Comparison of ENCODE assay signal across 9 cellular contexts in genomic region chr2:46545015-46545839, GRCh38. TPM values are rescaled to one million over a fixed set of nuclear protein-coding genes. Genes with fewer than 3 reads are reported as not detected.
DNase-seq lines count a peak whose midpoint lies in the region; ATAC-seq and TF ChIP-seq lines count a peak whose summit lies in the region.
"Had no signal": no experiment of that assay in that cellular context is flagged by ENCODE, and none has a peak within 500 bp of the region (broad histone marks: within the 10 kb centered on the region; RNA-seq: fewer than 3 reads in every experiment).

No MANE protein-coding gene starts in this region.

- peaks cover 6% of the 10 kb centered on the region for H3K36me3 Mint-ChIP-seq in chondrocyte (ENCODE audit: low read depth)
- peaks cover 36 to 45% of the 10 kb centered on the region in 2 donors for H3K36me3 Mint-ChIP-seq in stimulated activated naive B cell treated with anti-CD40 and anti-IgM and Interleukin-4, amounts not matched to agents 10 μg/mL and 1 μg/mL and 100 μg/mL, for 72 hours

- H3K27me3 ChIP-seq in SK-N-SH (ENCODE audit: insufficient read depth), result no peaks in the 10 kb centered on the region
- H3K27me3 ChIP-seq: testis had no signal

- no peak for ATAC-seq in SK-N-SH treated with all-trans-retinoic acid at 6 μM for 48 hours
- peak; percentile 30 for ATAC-seq in HG03159 (IDR thresholded peaks at IDR 0.05; ENCODE audit: unreplicated experiment)
- ATAC-seq in stimulated activated naive B cell treated with anti-CD40 and anti-IgM and Interleukin-4, amounts not matched to agents 10 μg/mL and 1 μg/mL and 100 μg/mL, for 72 hours (replicated peaks), result peak; percentile 30
- no peak for ATAC-seq in mucosa of descending colon

- H2AFZ ChIP-seq in SK-N-SH (ENCODE audit: low read depth), result no peak overlapping the region

- H3K9ac ChIP-seq in SK-N-SH, result no peak overlapping the region

- no peak for TF ChIP-seq EP300 in SK-N-SH (IDR thresholded peaks at IDR 0.05; ENCODE audit: borderline replicate concordance in 1 of 2, low read depth in 1 of 2, low read length in 1 of 2)

- H3F3A ChIP-seq in SK-N-SH (replicated peaks; ENCODE audit: insufficient read depth), result peaks cover 11% of the 10 kb centered on the region

- DNase-seq in SK-N-SH (no peak), chondrocyte (ENCODE audit: low spot score) (no peak), mucosa of descending colon (no peak), cerebellum (ENCODE audit: low spot score) (no peak), NCI-H2081 treated with DMSO at 0.1 percent for 48 hours (lab: John Stamatoyannopoulos, UW) (no peak)
- DNase-seq in stimulated activated naive B cell treated with anti-CD40 and anti-IgM and Interleukin-4, amounts not matched to agents 10 μg/mL and 1 μg/mL and 100 μg/mL, for 72 hours, result no peak
- DNase-seq: testis had no signal

- H3K9me2 ChIP-seq in SK-N-SH, result no peaks in the 10 kb centered on the region

- CTCF ChIA-PET in SK-N-SH (lab: Yijun Ruan, JAX), result interaction anchor here (1.1 to 2.4 kb wide), 5 partner anchors 10 to 552 kb away, joined by 3 to 8 read pairs (median 3); no protein-coding TSS in a partner anchor

- peaks cover 59% of the 10 kb centered on the region for H4K20me1 ChIP-seq in SK-N-SH (ENCODE audit: insufficient read depth)

- TF ChIP-seq CTCF in SK-N-SH (IDR thresholded peaks at IDR 0.05) (no peak), chondrocyte (IDR thresholded peaks at IDR 0.05) (no peak), mucosa of descending colon (IDR thresholded peaks at IDR 0.05) (no peak)

- peak overlapping the region in 1 of 2 experiments; percentile 80; a peak in 1 of 4 replicates for H3K4me3 ChIP-seq in SK-N-SH (ENCODE audit: low read depth in 2 of 2, low read length in 1 of 2)
- no peak overlapping the region for H3K4me3 ChIP-seq in mucosa of descending colon
- H3K4me3 ChIP-seq: testis had no signal

- H3K9me3 Mint-ChIP-seq in chondrocyte (ENCODE audit: low read depth), result no peaks in the 10 kb centered on the region
- peaks cover 0 to 2% of the 10 kb centered on the region in 2 donors for H3K9me3 Mint-ChIP-seq in stimulated activated naive B cell treated with anti-CD40 and anti-IgM and Interleukin-4, amounts not matched to agents 10 μg/mL and 1 μg/mL and 100 μg/mL, for 72 hours

- H3K27ac ChIP-seq in SK-N-SH (ENCODE audit: low read depth in 2 of 2, low read length in 1 of 2), result no peak overlapping the region; a peak in 1 of 4 replicates

- peaks cover 74% of the 10 kb centered on the region for H3K4me1 Mint-ChIP-seq in chondrocyte (ENCODE audit: low read depth)
- peaks cover 56 to 71% of the 10 kb centered on the region in 2 donors for H3K4me1 Mint-ChIP-seq in stimulated activated naive B cell treated with anti-CD40 and anti-IgM and Interleukin-4, amounts not matched to agents 10 μg/mL and 1 μg/mL and 100 μg/mL, for 72 hours

- H3K4me2 ChIP-seq in SK-N-SH, result peak overlapping the region; percentile 87

- no peak for TF ChIP-seq RAD21 in SK-N-SH (IDR thresholded peaks at IDR 0.05; ENCODE audit: low read length)

- H3K27me3 Mint-ChIP-seq in chondrocyte (ENCODE audit: low read depth), result no peaks in the 10 kb centered on the region
- no peaks in the 10 kb centered on the region for H3K27me3 Mint-ChIP-seq in stimulated activated naive B cell treated with anti-CD40 and anti-IgM and Interleukin-4, amounts not matched to agents 10 μg/mL and 1 μg/mL and 100 μg/mL, for 72 hours

- intact Hi-C loops in mucosa of descending colon (cut with DNase I, micrococcal nuclease), result no loop called here

- peaks cover 65% of the 10 kb centered on the region for H3K79me2 ChIP-seq in SK-N-SH (ENCODE audit: insufficient read depth)

- H3K36me3 ChIP-seq in SK-N-SH (replicated peaks in 1 of 2; ENCODE audit: control insufficient read depth in 1 of 2, insufficient read depth in 2 of 2, low read length in 1 of 2) (peaks cover 14 to 47% of the 10 kb centered on the region in 2 experiments), mucosa of descending colon (ENCODE audit: low read depth) (no peaks in the 10 kb centered on the region)

- 84% methylated on average over 7 of the region's 7 CpGs for WGBS in SK-N-SH (ENCODE audit: low lambda C conversion rate)

- H3K4me3 Mint-ChIP-seq in chondrocyte (ENCODE audit: unreplicated experiment), result no peak overlapping the region
- H3K4me3 Mint-ChIP-seq in stimulated activated naive B cell treated with anti-CD40 and anti-IgM and Interleukin-4, amounts not matched to agents 10 μg/mL and 1 μg/mL and 100 μg/mL, for 72 hours, result peak overlapping the region; percentile 95 to 97

- no peaks in the 10 kb centered on the region for H3K9me3 ChIP-seq in SK-N-SH
- no peaks in the 10 kb centered on the region for H3K9me3 ChIP-seq in mucosa of descending colon
- H3K9me3 ChIP-seq: testis had no signal

- H3K27ac Mint-ChIP-seq in chondrocyte (ENCODE audit: unreplicated experiment), result peak overlapping the region; percentile 98
- peak overlapping the region; percentile 98 for H3K27ac Mint-ChIP-seq in stimulated activated naive B cell treated with anti-CD40 and anti-IgM and Interleukin-4, amounts not matched to agents 10 μg/mL and 1 μg/mL and 100 μg/mL, for 72 hours

- H3K4me1 ChIP-seq in SK-N-SH (ENCODE audit: control insufficient read depth in 1 of 2, insufficient read depth in 2 of 2, low read depth in 1 of 2, low read length in 1 of 2) (peaks cover 19 to 54% of the 10 kb centered on the region in 2 experiments; a peak in 3 of 4 replicates), mucosa of descending colon (ENCODE audit: low read depth) (peaks cover 15% of the 10 kb centered on the region)

- POLR2A ChIA-PET in SK-N-SH (lab: Yijun Ruan, JAX), result no interaction called here

TF ChIP-seq in SK-N-SH, 30 proteins besides CTCF, POLR2A, EP300 and RAD21 (continues in another document):
- TF ChIP-seq TAF1 (IDR thresholded peaks at IDR 0.05; ENCODE audit: borderline replicate concordance, low read depth, low read length), result no peak
- no peak for TF ChIP-seq GABPA (IDR thresholded peaks at IDR 0.05; ENCODE audit: low read depth)
- TF ChIP-seq FOXJ3 (CRISPR knock-in tag; IDR thresholded peaks at IDR 0.05), result no peak
- no peak for TF ChIP-seq CHD2 (IDR thresholded peaks at IDR 0.05; ENCODE audit: low read length, partially characterized antibody)
- no peak for TF ChIP-seq JUND (IDR thresholded peaks at IDR 0.05)
- no peak for TF ChIP-seq SMC3 (IDR thresholded peaks at IDR 0.05; ENCODE audit: low read depth, low read length)
- no peak for TF ChIP-seq FOXM1 (IDR thresholded peaks at IDR 0.05; ENCODE audit: low read depth)
- TF ChIP-seq, protein P1, sequence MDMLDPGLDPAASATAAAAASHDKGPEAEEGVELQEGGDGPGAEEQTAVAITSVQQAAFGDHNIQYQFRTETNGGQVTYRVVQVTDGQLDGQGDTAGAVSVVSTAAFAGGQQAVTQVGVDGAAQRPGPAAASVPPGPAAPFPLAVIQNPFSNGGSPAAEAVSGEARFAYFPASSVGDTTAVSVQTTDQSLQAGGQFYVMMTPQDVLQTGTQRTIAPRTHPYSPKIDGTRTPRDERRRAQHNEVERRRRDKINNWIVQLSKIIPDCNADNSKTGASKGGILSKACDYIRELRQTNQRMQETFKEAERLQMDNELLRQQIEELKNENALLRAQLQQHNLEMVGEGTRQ (IDR thresholded peaks at IDR 0.05; ENCODE audit: borderline replicate concordance, low read depth, low read length), result no peak
- no peak for TF ChIP-seq EZH2phosphoT487 (IDR thresholded peaks at IDR 0.05; ENCODE audit: borderline replicate concordance, low read depth)

TF ChIP-seq in SK-N-SH treated with all-trans-retinoic acid at 6 μM for 48 hours, 23 proteins besides CTCF, POLR2A, EP300 and RAD21 (continues in another document):
- TF ChIP-seq ZNF565 (CRISPR knock-in tag; conservative IDR thresholded peaks at IDR 0.05; ENCODE audit: low read depth) (no peak), ZNF8 (CRISPR knock-in tag; IDR thresholded peaks at IDR 0.05) (no peak), SNAI2 (CRISPR knock-in tag; IDR thresholded peaks at IDR 0.05) (no peak), TCF4 (CRISPR knock-in tag; IDR thresholded peaks at IDR 0.05; ENCODE audit: borderline replicate concordance) (no peak), ARNTL (CRISPR knock-in tag; IDR thresholded peaks at IDR 0.05; ENCODE audit: borderline replicate concordance, low read depth) (no peak), ZC3H10 (CRISPR knock-in tag; IDR thresholded peaks at IDR 0.05) (no peak)
- TF ChIP-seq, protein P2, sequence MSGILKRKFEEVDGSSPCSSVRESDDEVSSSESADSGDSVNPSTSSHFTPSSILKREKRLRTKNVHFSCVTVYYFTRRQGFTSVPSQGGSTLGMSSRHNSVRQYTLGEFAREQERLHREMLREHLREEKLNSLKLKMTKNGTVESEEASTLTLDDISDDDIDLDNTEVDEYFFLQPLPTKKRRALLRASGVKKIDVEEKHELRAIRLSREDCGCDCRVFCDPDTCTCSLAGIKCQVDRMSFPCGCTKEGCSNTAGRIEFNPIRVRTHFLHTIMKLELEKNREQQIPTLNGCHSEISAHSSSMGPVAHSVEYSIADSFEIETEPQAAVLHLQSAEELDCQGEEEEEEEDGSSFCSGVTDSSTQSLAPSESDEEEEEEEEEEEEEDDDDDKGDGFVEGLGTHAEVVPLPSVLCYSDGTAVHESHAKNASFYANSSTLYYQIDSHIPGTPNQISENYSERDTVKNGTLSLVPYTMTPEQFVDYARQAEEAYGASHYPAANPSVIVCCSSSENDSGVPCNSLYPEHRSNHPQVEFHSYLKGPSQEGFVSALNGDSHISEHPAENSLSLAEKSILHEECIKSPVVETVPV (CRISPR knock-in tag; IDR thresholded peaks at IDR 0.05), result no peak

RNA-seq across cellular contexts. Expression of gene ATP6V1E2, which starts 2.9 kb away (rescaled TPM):
- polyA plus RNA-seq in SK-N-SH (2012; rRNA removed), result 9.3 and 9.5 TPM in 2 replicates
- polyA plus RNA-seq in SK-N-SH (2012; cell fraction: cytosol; rRNA removed), result 6.3 and 9.7 TPM in 2 replicates
- polyA plus RNA-seq in SK-N-SH (2012; cell fraction: nucleus; rRNA removed), result 7.2 and 8.1 TPM in 2 replicates
- total RNA-seq in chondrocyte, result 5.6 to 10.0 TPM (median 6.6 TPM) in 3 replicates
- total RNA-seq in mucosa of descending colon, result 1 to 10 TPM; 1.4 to 6.4 (median 3.7) TPM
- total RNA-seq in cerebellum, result 7.1 TPM

RNA-seq across cellular contexts. Expression of gene RHOQ, which starts 2.9 kb away (rescaled TPM):
- polyA plus RNA-seq in SK-N-SH (2012; rRNA removed), result 33.6 and 41.2 TPM in 2 replicates
- polyA plus RNA-seq in SK-N-SH (2012; cell fraction: cytosol; rRNA removed), result 52.0 and 64.7 TPM in 2 replicates
- polyA plus RNA-seq in SK-N-SH (2012; cell fraction: nucleus; rRNA removed), result 36.9 and 64.0 TPM in 2 replicates
- total RNA-seq in chondrocyte (90.0 to 140 TPM (median 136 TPM) in 3 replicates), mucosa of descending colon (100 to 1,000 TPM in 1 of 3 donors, 10 to 100 TPM in 1, 1 to 10 TPM in 1; 9.6 to 103 (median 26.8) TPM), cerebellum (25.9 TPM)

Comparison
In these comparisons a context has a peak if more than half of its experiments do, and no peak if none do; other contexts are left out.
1. ATAC-seq: peak in HG03159 (single experiment) and stimulated activated naive B cell treated with anti-CD40 and anti-IgM and Interleukin-4, amounts not matched to agents 10 μg/mL and 1 μg/mL and 100 μg/mL, for 72 hours (2 of 2); none in SK-N-SH treated with all-trans-retinoic acid at 6 μM for 48 hours (single experiment) and mucosa of descending colon (single experiment).